ENCODE assay signal across 15 cellular contexts in genomic region chr1:56416385-56416972, GRCh38.
A peak's percentile ranks its signal among the peaks of the same experiment; 100 is the strongest.
DNase-seq lines count a peak whose midpoint lies in the region; ATAC-seq and TF ChIP-seq lines count a peak whose summit lies in the region.
"Had no signal": no experiment of that assay in that cellular context is flagged by ENCODE, and none has a peak within 500 bp of the region (broad histone marks: within the 10 kb centered on the region; RNA-seq: fewer than 3 reads in every experiment).

No MANE protein-coding gene starts in this region.

- RAD21 ChIA-PET in HCT116 (lab: Charles Lee; ENCODE audit: low non-redundant PET in 1 of 2, low total read pairs in 2 of 2, uncharacterized antibody in 2 of 2, unreplicated experiment in 2 of 2) = no interaction called here

- no peak for TF ChIP-seq EP300 in ovary (IDR thresholded peaks at IDR 0.05)

- H3K9me2 ChIP-seq in HCT116 (ENCODE audit: insufficient read depth) (no peaks in the 10 kb centered on the region), hepatocyte (replicated peaks; ENCODE audit: insufficient read depth) (no peaks in the 10 kb centered on the region)

- no peak overlapping the region for H2AK5ac ChIP-seq in trophoblast cell (ENCODE audit: low read length)

- no peak overlapping the region for H2BK5ac ChIP-seq in trophoblast cell (ENCODE audit: low read depth, low read length, poor library complexity)

- H3K4ac ChIP-seq in trophoblast cell (ENCODE audit: low read depth, low read length) = no peak overlapping the region

- TF ChIP-seq POLR2A in HCT116 (IDR thresholded peaks at IDR 0.05; ENCODE audit: borderline replicate concordance, extremely low read depth, insufficient read depth, insufficient read length) (no peak), ovary (IDR thresholded peaks at IDR 0.05) (no peak)

- H3K4me2 ChIP-seq in HCT116 (ENCODE audit: low read length) (no peak overlapping the region), hepatocyte (peak overlapping the region; percentile 23), trophoblast cell (ENCODE audit: low read length) (no peak overlapping the region)
- H3K4me2 ChIP-seq: smooth muscle cell had no signal

- intact Hi-C loops in HCT116 (cut with micrococcal nuclease) (loop anchor here (10.0 kb wide), 1 partner anchor 62 kb away; no protein-coding TSS in a partner anchor), ovary (cut with DNase I) (no loop called here), dorsolateral prefrontal cortex (cut with DNase I) (no loop called here)

- 69% methylated on average over 4 of the region's 4 CpGs for WGBS in hepatocyte (ENCODE audit: low lambda C conversion rate, missing lambda C conversion rate)
- no CpG with 5 or more reads among the region's 4 CpGs for WGBS in trophoblast cell (ENCODE audit: extremely low coverage, insufficient coverage, insufficient read length)
- WGBS in ovary, 3 donors = 69 to 78% (median 75%) methylated on average over 4 of the region's 4 CpGs

- no peak overlapping the region for H4K91ac ChIP-seq in trophoblast cell (ENCODE audit: low read depth, low read length)

- H2BK120ac ChIP-seq in trophoblast cell (ENCODE audit: insufficient read depth, low read length, poor library complexity) = no peak overlapping the region

- H4K20me1 ChIP-seq in HCT116 (ENCODE audit: insufficient read depth) (no peaks in the 10 kb centered on the region), hepatocyte (ENCODE audit: insufficient read depth, poor library complexity, severe bottlenecking) (no peaks in the 10 kb centered on the region)

- ATAC-seq in HCT116 = no peak; the same call in 1 of the 2 replicates

- no peak overlapping the region for H2AFZ ChIP-seq in HCT116 (ENCODE audit: low read depth, low read length, poor library complexity, severe bottlenecking)
- H2AFZ ChIP-seq in hepatocyte = no peak overlapping the region
- H2AFZ ChIP-seq in trophoblast cell (ENCODE audit: insufficient read depth, low read length, poor library complexity) = no peak overlapping the region

- no peak overlapping the region for H2BK12ac ChIP-seq in trophoblast cell (ENCODE audit: low read length)

- POLR2A ChIA-PET in HCT116 (lab: Charles Lee) = no interaction called here

- H4K8ac ChIP-seq in trophoblast cell (ENCODE audit: low read depth, low read length) = no peak overlapping the region

- H3K9me3 ChIP-seq in HCT116 (ENCODE audit: control insufficient read depth in 1 of 2, insufficient read depth in 1 of 2, low read depth in 1 of 2, low read length in 2 of 2) (no peaks in the 10 kb centered on the region), hepatocyte (ENCODE audit: low read depth) (no peaks in the 10 kb centered on the region), trophoblast cell (ENCODE audit: insufficient read depth, low read depth, low read length) (no peaks in the 10 kb centered on the region), ovary (no peaks in the 10 kb centered on the region)
- H3K9me3 ChIP-seq: tibial artery had no signal

- peak; percentile 40 for TF ChIP-seq RAD21 in HCT116 (IDR thresholded peaks at IDR 0.05; ENCODE audit: low read depth)

- TF ChIP-seq CTCF in HCT116 (IDR thresholded peaks at IDR 0.05 in 2 of 3, conservative IDR thresholded peaks at IDR 0.05 in 1 of 3; ENCODE audit: borderline replicate concordance in 1 of 3, insufficient read depth in 1 of 3, low read depth in 2 of 3, low read length in 2 of 3) (peak in 2 of 3 experiments; percentile 6 to 32; a peak in 1 of 6 replicates), hepatocyte (IDR thresholded peaks at IDR 0.05; ENCODE audit: poor library complexity) (peak; percentile 17), ovary (IDR thresholded peaks at IDR 0.05) (no peak), dorsolateral prefrontal cortex (IDR thresholded peaks at IDR 0.05 in 54 of 56, conservative IDR thresholded peaks at IDR 0.05 in 2 of 56; ENCODE audit: low read depth in 1 of 56, partially characterized antibody in 56 of 56) (peak in 15 of 56 donors; percentile 7 to 36 (median 20))

- H3K36me3 ChIP-seq in HCT116 (ENCODE audit: control insufficient read depth in 1 of 2, insufficient read depth in 2 of 2, low read length in 2 of 2) (no peaks in the 10 kb centered on the region), hepatocyte (replicated peaks; ENCODE audit: insufficient read depth, low read depth) (no peaks in the 10 kb centered on the region), trophoblast cell (ENCODE audit: control insufficient read depth in 1 of 2, insufficient read depth in 2 of 2, low read length in 2 of 2) (no peaks in the 10 kb centered on the region), ovary (no peaks in the 10 kb centered on the region)
- H3K36me3 ChIP-seq: tibial artery had no signal

- H3K27me3 ChIP-seq in HCT116 (ENCODE audit: insufficient read depth, low read length) (peaks cover 9% of the 10 kb centered on the region), hepatocyte (no peaks in the 10 kb centered on the region), trophoblast cell (ENCODE audit: insufficient read depth, low read length) (no peaks in the 10 kb centered on the region), ovary (no peaks in the 10 kb centered on the region), dorsolateral prefrontal cortex (no peaks in the 10 kb centered on the region)
- H3K27me3 ChIP-seq: tibial artery had no signal

- H3K27ac ChIP-seq in HCT116 (ENCODE audit: low read depth, low read length) (no peak overlapping the region), hepatocyte (peak overlapping the region; percentile 81), trophoblast cell (ENCODE audit: low read depth, low read length) (no peak overlapping the region), ovary (no peak overlapping the region), dorsolateral prefrontal cortex (no peak overlapping the region)
- H3K27ac ChIP-seq: tibial artery had no signal

- H3K9ac ChIP-seq in HCT116 (ENCODE audit: low read length) (no peak overlapping the region), trophoblast cell (ENCODE audit: low read length) (no peak overlapping the region)

- no peaks in the 10 kb centered on the region for H3K79me2 ChIP-seq in HCT116 (ENCODE audit: insufficient read depth, low read length)
- H3K79me2 ChIP-seq in hepatocyte = no peaks in the 10 kb centered on the region
- no peaks in the 10 kb centered on the region for H3K79me2 ChIP-seq in trophoblast cell (ENCODE audit: control insufficient read depth, insufficient read depth, low read length, poor library complexity)

- DNase-seq in HCT116 (ENCODE audit: low read depth, low spot score) (no peak), amniotic epithelial cell (ENCODE audit: low read depth) (peak; percentile 39), hepatocyte (ENCODE audit: low spot score) (peak; percentile 55), trophoblast cell (peak; percentile 43 to 72), cerebellar nuclear complex (lab: John Stamatoyannopoulos, UW) (no peak), ovary (no peak), dorsolateral prefrontal cortex (no peak)
- DNase-seq: amniotic stem cell, C1 segment of cervical spinal cord, head of caudate nucleus, NCI-H1694 treated with DMSO at 0.1 percent for 48 hours, NCI-H446, SHP77, tibial artery had no signal

- no peak overlapping the region for H3K23ac ChIP-seq in trophoblast cell (ENCODE audit: low read length)

- CTCF ChIA-PET in HCT116 (lab: Charles Lee) = no interaction called here

- no peak overlapping the region for H3K14ac ChIP-seq in trophoblast cell (ENCODE audit: low read length)

- H3K4me3 ChIP-seq in HCT116 (replicated peaks in 1 of 2; ENCODE audit: low read depth in 1 of 2, low read length in 2 of 2) (no peak overlapping the region), hepatocyte (no peak overlapping the region), trophoblast cell (ENCODE audit: low read depth, low read length) (no peak overlapping the region), ovary (no peak overlapping the region), dorsolateral prefrontal cortex (no peak overlapping the region)
- H3K4me3 ChIP-seq: smooth muscle cell, tibial artery had no signal

- H3K79me1 ChIP-seq in trophoblast cell (ENCODE audit: low read length) = peaks cover 5% of the 10 kb centered on the region

- no peaks in the 10 kb centered on the region for H3K4me1 ChIP-seq in HCT116 (ENCODE audit: control insufficient read depth in 1 of 2, insufficient read depth in 2 of 2, low read length in 2 of 2)
- H3K4me1 ChIP-seq in hepatocyte (ENCODE audit: insufficient read depth) = peaks cover 34% of the 10 kb centered on the region
- peaks cover 17% of the 10 kb centered on the region in 2 experiments for H3K4me1 ChIP-seq in trophoblast cell (ENCODE audit: control insufficient read depth in 1 of 2, insufficient read depth in 2 of 2, low read length in 2 of 2)
- no peaks in the 10 kb centered on the region for H3K4me1 ChIP-seq in ovary (ENCODE audit: insufficient read depth)

- no peak overlapping the region for H3K18ac ChIP-seq in trophoblast cell (ENCODE audit: low read length)

- BruUV-seq in HCT116 (replicated peaks; lab: Mats Ljungman, UMichigan) = no TSS peak

- H4K12ac ChIP-seq in trophoblast cell (ENCODE audit: low read depth, low read length) = no peak overlapping the region

TF ChIP-seq in HCT116, 20 proteins besides CTCF, POLR2A, EP300 and RAD21 (continues in another document):
- TF ChIP-seq EZH2phosphoT487 (IDR thresholded peaks at IDR 0.05; ENCODE audit: borderline replicate concordance) = no peak
- TF ChIP-seq ATF3 (IDR thresholded peaks at IDR 0.05) = no peak

Comparison
In these comparisons a context has a peak if more than half of its experiments do, and no peak if none do; other contexts are left out.
1. DNase-seq: peak in amniotic epithelial cell (single experiment), hepatocyte (single experiment) and trophoblast cell (2 of 2); none in HCT116 (single experiment), cerebellar nuclear complex (0 of 2), ovary (0 of 5) and dorsolateral prefrontal cortex (0 of 10).
2. CTCF ChIP-seq: peak in HCT116 (2 of 3) and hepatocyte (single experiment); none in ovary (0 of 3).